In genomic region chr2:197255550-197255949, GRCh38 we compare ENCODE assay signal across 8 cellular contexts. TPM values are rescaled to one million over a fixed set of nuclear protein-coding genes. Genes with fewer than 3 reads are reported as not detected.
DNase-seq lines count a peak whose midpoint lies in the region; ATAC-seq and TF ChIP-seq lines count a peak whose summit lies in the region.

No MANE protein-coding gene starts in this region.

- no peaks in the 10 kb centered on the region for H3K27me3 Mint-ChIP-seq in glutamatergic neuron (ENCODE audit: unreplicated experiment)

- no peaks in the 10 kb centered on the region for H3K9me3 ChIP-seq in vagina

- peak; percentile 94 for ATAC-seq in HG02623 (IDR thresholded peaks at IDR 0.05; ENCODE audit: unreplicated experiment)

- TF ChIP-seq CTCF in GM12865 (IDR thresholded peaks at IDR 0.05; ENCODE audit: insufficient read depth, low read depth, low read length, missing control alignments), result no peak
- TF ChIP-seq CTCF in glutamatergic neuron (IDR thresholded peaks at IDR 0.05; ENCODE audit: partially characterized antibody, unreplicated experiment), result no peak
- TF ChIP-seq CTCF in vagina (IDR thresholded peaks at IDR 0.05), result no peak

- H3K4me1 ChIP-seq in rectal smooth muscle tissue (ENCODE audit: control insufficient read depth, insufficient read depth, low read length), result peaks cover 24% of the 10 kb centered on the region
- peaks cover 47% of the 10 kb centered on the region for H3K4me1 ChIP-seq in vagina

- H3K27me3 ChIP-seq in rectal smooth muscle tissue (ENCODE audit: control insufficient read depth, insufficient read depth, low read length) (no peaks in the 10 kb centered on the region), vagina (no peaks in the 10 kb centered on the region)

- H3K27ac ChIP-seq in rectal smooth muscle tissue (ENCODE audit: low read depth, low read length), result peak overlapping the region; percentile 82
- peak overlapping the region; percentile 52 for H3K27ac ChIP-seq in vagina

- DNase-seq in GM12865 (ENCODE audit: low read depth), result peak; percentile 94
- DNase-seq in NOMO-1 treated with DMSO at 0.1 percent for 48 hours (lab: John Stamatoyannopoulos, UW; ENCODE audit: unreplicated experiment), result peak; percentile 95
- peak; percentile 81 to 83 for DNase-seq in activated T-cell treated with anti-CD3 and anti-CD28 coated beads, Interleukin-2, amount 50 U/mL, for 48 hours
- peak; percentile 63 for DNase-seq in glutamatergic neuron
- no peak for DNase-seq in vagina (ENCODE audit: extremely low spot score in 2 of 2)
- DNase-seq in NCI-H1436 (lab: John Stamatoyannopoulos, UW), result no peak

- H3K36me3 ChIP-seq in rectal smooth muscle tissue (ENCODE audit: control insufficient read depth, insufficient read depth, low read length) (no peaks in the 10 kb centered on the region), vagina (no peaks in the 10 kb centered on the region)

- H3K36me3 Mint-ChIP-seq in glutamatergic neuron (ENCODE audit: unreplicated experiment), result no peaks in the 10 kb centered on the region

- H3K4me3 Mint-ChIP-seq in glutamatergic neuron (ENCODE audit: unreplicated experiment), result no peak overlapping the region

- H3K27ac Mint-ChIP-seq in glutamatergic neuron (ENCODE audit: unreplicated experiment), result no peak overlapping the region

- H3K4me1 Mint-ChIP-seq in glutamatergic neuron (ENCODE audit: low read depth, unreplicated experiment), result peaks cover 4% of the 10 kb centered on the region

- TF ChIP-seq POLR2A in vagina (IDR thresholded peaks at IDR 0.05), result no peak

- H3K9me3 Mint-ChIP-seq in glutamatergic neuron (ENCODE audit: unreplicated experiment), result no peaks in the 10 kb centered on the region

- intact Hi-C loops in vagina (cut with DNase I), result no loop called here

- no peak overlapping the region for H3K9ac ChIP-seq in rectal smooth muscle tissue (ENCODE audit: low read length)

- H3K4me3 ChIP-seq in GM12865 (ENCODE audit: low read depth, low read length) (peak overlapping the region; percentile 88), rectal smooth muscle tissue (ENCODE audit: low read length) (peak overlapping the region; percentile 35), vagina (peak overlapping the region in 1 of 2 donors; percentile 11)

RNA-seq across cellular contexts. Expression of gene ANKRD44, which starts 55.0 kb away (rescaled TPM):
- total RNA-seq in glutamatergic neuron (ENCODE audit: unreplicated experiment) (12.0 TPM), vagina (46.4 TPM)

Comparison
In these comparisons a context has a peak if more than half of its experiments do, and no peak if none do; other contexts are left out.
1. DNase-seq: peak in GM12865 (single experiment), NOMO-1 treated with DMSO at 0.1 percent for 48 hours (single experiment), activated T-cell treated with anti-CD3 and anti-CD28 coated beads, Interleukin-2, amount 50 U/mL, for 48 hours (2 of 2) and glutamatergic neuron (single experiment); none in vagina (0 of 2) and NCI-H1436 (single experiment).